ENCODE assay signal across 32 cellular contexts in genomic region chr6:114955363-114955762, GRCh38.
"Had no signal": no experiment of that assay in that cellular context is flagged by ENCODE, and none has a peak within 500 bp of the region (broad histone marks: within the 10 kb centered on the region; RNA-seq: fewer than 3 reads in every experiment).

No MANE protein-coding gene starts in this region.

- H3K4me1 ChIP-seq: right lobe of liver, vagina had no signal

- H3K27ac Mint-ChIP-seq: activated CD4-positive, alpha-beta memory T cell treated with anti-CD3 and anti-CD28 coated beads for 36 hours; activated naive CD4-positive, alpha-beta T cell treated with anti-CD3 and anti-CD28 coated beads, Interleukin-2, amount 10 ng/mL, durations not matched to agents 7 days and 5 days; activated naive CD8-positive, alpha-beta T cell treated with anti-CD3 and anti-CD28 coated beads, Interleukin-2, amount 10 ng/mL, durations not matched to agents 7 days and 5 days; activated T-helper 1 cell treated with anti-CD3 and anti-CD28 coated beads, Interleukin-12 subunit alpha, Interleukin-12 subunit beta, Interleukin-2, Interleukin-4 antibody, amounts not matched to agents 30 ng/mL and 10 ng/mL and 1 ng/mL, durations not matched to agents 14 hours and 24 hours and 36 hours; mesothelial cell of epicardium; nephron progenitor cell; progenitor cell of endocrine pancreas; stimulated activated effector memory CD8-positive, alpha-beta T cell treated with anti-CD3 and anti-CD28 coated beads, Interleukin-12 subunit alpha, Interleukin-12 subunit beta, amount 100 ng/mL, for 72 hours; stimulated activated naive CD8-positive, alpha-beta T cell treated with anti-CD3 and anti-CD28 coated beads, Interleukin-15, amount 100 ng/mL, for 72 hours; type B pancreatic cell had no signal

- H3K4me3 Mint-ChIP-seq: activated CD4-positive, alpha-beta memory T cell treated with anti-CD3 and anti-CD28 coated beads for 36 hours; activated naive CD4-positive, alpha-beta T cell treated with anti-CD3 and anti-CD28 coated beads, Interleukin-2, amount 10 ng/mL, durations not matched to agents 7 days and 5 days; activated naive CD8-positive, alpha-beta T cell treated with anti-CD3 and anti-CD28 coated beads, Interleukin-2, amount 10 ng/mL, durations not matched to agents 7 days and 5 days; activated T-helper 1 cell treated with anti-CD3 and anti-CD28 coated beads, Interleukin-12 subunit alpha, Interleukin-12 subunit beta, Interleukin-2, Interleukin-4 antibody, amounts not matched to agents 30 ng/mL and 10 ng/mL and 1 ng/mL, durations not matched to agents 14 hours and 24 hours and 36 hours; mesothelial cell of epicardium; naive B cell; nephron progenitor cell; stimulated activated effector memory CD8-positive, alpha-beta T cell treated with anti-CD3 and anti-CD28 coated beads, Interleukin-12 subunit alpha, Interleukin-12 subunit beta, amount 100 ng/mL, for 72 hours; stimulated activated naive CD8-positive, alpha-beta T cell treated with anti-CD3 and anti-CD28 coated beads, Interleukin-15, amount 100 ng/mL, for 72 hours; type B pancreatic cell had no signal

- H3K9me3 ChIP-seq: neutrophil, ovary, vagina had no signal

- H3K27me3 Mint-ChIP-seq: activated CD4-positive, alpha-beta memory T cell treated with anti-CD3 and anti-CD28 coated beads for 36 hours; activated naive CD4-positive, alpha-beta T cell treated with anti-CD3 and anti-CD28 coated beads, Interleukin-2, amount 10 ng/mL, durations not matched to agents 7 days and 5 days; activated naive CD8-positive, alpha-beta T cell treated with anti-CD3 and anti-CD28 coated beads, Interleukin-2, amount 10 ng/mL, durations not matched to agents 7 days and 5 days; naive B cell; progenitor cell of endocrine pancreas; stimulated activated naive CD8-positive, alpha-beta T cell treated with anti-CD3 and anti-CD28 coated beads, Interleukin-15, amount 100 ng/mL, for 72 hours; type B pancreatic cell had no signal

- FAIRE-seq: astrocyte, keratinocyte, TTC549 had no signal

- H3K27ac ChIP-seq: brain microvascular endothelial cell, neutrophil, ovary, right lobe of liver, vagina, VCaP had no signal

- H3K4me1 Mint-ChIP-seq: activated naive CD4-positive, alpha-beta T cell treated with anti-CD3 and anti-CD28 coated beads, Interleukin-2, amount 10 ng/mL, durations not matched to agents 7 days and 5 days; activated naive CD8-positive, alpha-beta T cell treated with anti-CD3 and anti-CD28 coated beads, Interleukin-2, amount 10 ng/mL, durations not matched to agents 7 days and 5 days; mesothelial cell of epicardium; naive B cell; nephron progenitor cell; stimulated activated effector memory CD8-positive, alpha-beta T cell treated with anti-CD3 and anti-CD28 coated beads, Interleukin-12 subunit alpha, Interleukin-12 subunit beta, amount 100 ng/mL, for 72 hours; stimulated activated naive CD8-positive, alpha-beta T cell treated with anti-CD3 and anti-CD28 coated beads, Interleukin-15, amount 100 ng/mL, for 72 hours had no signal

- H3K36me3 Mint-ChIP-seq: activated CD4-positive, alpha-beta memory T cell treated with anti-CD3 and anti-CD28 coated beads for 36 hours; activated naive CD4-positive, alpha-beta T cell treated with anti-CD3 and anti-CD28 coated beads, Interleukin-2, amount 10 ng/mL, durations not matched to agents 7 days and 5 days; activated naive CD8-positive, alpha-beta T cell treated with anti-CD3 and anti-CD28 coated beads, Interleukin-2, amount 10 ng/mL, durations not matched to agents 7 days and 5 days; mesothelial cell of epicardium; naive B cell; stimulated activated effector memory CD8-positive, alpha-beta T cell treated with anti-CD3 and anti-CD28 coated beads, Interleukin-12 subunit alpha, Interleukin-12 subunit beta, amount 100 ng/mL, for 72 hours; type B pancreatic cell had no signal

- ATAC-seq: esophagus mucosa; left colon; right lobe of liver; stimulated activated effector memory CD8-positive, alpha-beta T cell treated with anti-CD3 and anti-CD28 coated beads, Interleukin-12 subunit alpha, Interleukin-12 subunit beta, amount 100 ng/mL, for 72 hours; stimulated activated naive CD8-positive, alpha-beta T cell treated with anti-CD3 and anti-CD28 coated beads, Interleukin-15, amount 100 ng/mL, for 72 hours had no signal

- H3K36me3 ChIP-seq: brain microvascular endothelial cell, neutrophil, ovary, right lobe of liver, vagina had no signal

- H3K9me3 Mint-ChIP-seq: activated CD4-positive, alpha-beta memory T cell treated with anti-CD3 and anti-CD28 coated beads for 36 hours; nephron progenitor cell; type B pancreatic cell had no signal

- H3K4me3 ChIP-seq: ovary, right lobe of liver, vagina had no signal

- DNase-seq: activated CD4-positive, alpha-beta memory T cell treated with anti-CD3 and anti-CD28 coated beads for 36 hours; activated CD4-positive, alpha-beta T cell treated with anti-CD3 and anti-CD28 coated beads for 48 hours; activated CD8-positive, alpha-beta memory T cell treated with anti-CD3 and anti-CD28 coated beads, Interleukin-2, amount 50 U/mL, for 4 hours; activated effector memory CD4-positive, alpha-beta T cell treated with anti-CD3 and anti-CD28 coated beads, Interleukin-2, amount 50 U/mL, for 16 hours; activated naive CD4-positive, alpha-beta T cell treated with anti-CD3 and anti-CD28 coated beads, Interleukin-2, amount 10 ng/mL, durations not matched to agents 7 days and 5 days; activated naive CD8-positive, alpha-beta T cell treated with anti-CD3 and anti-CD28 coated beads, Interleukin-2, amount 10 ng/mL, durations not matched to agents 7 days and 5 days; activated T-cell treated with anti-CD3 and anti-CD28 coated beads, Interleukin-2, amount 50 U/mL, for 1 hour; amniotic stem cell; brain microvascular endothelial cell; foreskin fibroblast; head of caudate nucleus; hippocampal formation; left colon; naive B cell; nephron progenitor cell; ovary; right lobe of liver; stimulated activated CD4-positive, alpha-beta T cell treated with anti-CD3 and anti-CD28 coated beads, Interleukin-4, amount 100 ng/mL, for 24 hours; stimulated activated naive CD8-positive, alpha-beta T cell treated with anti-CD3 and anti-CD28 coated beads, Interleukin-15, amount 100 ng/mL, for 72 hours; substantia nigra had no signal
